Comparison of ENCODE assay signal across 9 cellular contexts in the genomic region with DNA sequence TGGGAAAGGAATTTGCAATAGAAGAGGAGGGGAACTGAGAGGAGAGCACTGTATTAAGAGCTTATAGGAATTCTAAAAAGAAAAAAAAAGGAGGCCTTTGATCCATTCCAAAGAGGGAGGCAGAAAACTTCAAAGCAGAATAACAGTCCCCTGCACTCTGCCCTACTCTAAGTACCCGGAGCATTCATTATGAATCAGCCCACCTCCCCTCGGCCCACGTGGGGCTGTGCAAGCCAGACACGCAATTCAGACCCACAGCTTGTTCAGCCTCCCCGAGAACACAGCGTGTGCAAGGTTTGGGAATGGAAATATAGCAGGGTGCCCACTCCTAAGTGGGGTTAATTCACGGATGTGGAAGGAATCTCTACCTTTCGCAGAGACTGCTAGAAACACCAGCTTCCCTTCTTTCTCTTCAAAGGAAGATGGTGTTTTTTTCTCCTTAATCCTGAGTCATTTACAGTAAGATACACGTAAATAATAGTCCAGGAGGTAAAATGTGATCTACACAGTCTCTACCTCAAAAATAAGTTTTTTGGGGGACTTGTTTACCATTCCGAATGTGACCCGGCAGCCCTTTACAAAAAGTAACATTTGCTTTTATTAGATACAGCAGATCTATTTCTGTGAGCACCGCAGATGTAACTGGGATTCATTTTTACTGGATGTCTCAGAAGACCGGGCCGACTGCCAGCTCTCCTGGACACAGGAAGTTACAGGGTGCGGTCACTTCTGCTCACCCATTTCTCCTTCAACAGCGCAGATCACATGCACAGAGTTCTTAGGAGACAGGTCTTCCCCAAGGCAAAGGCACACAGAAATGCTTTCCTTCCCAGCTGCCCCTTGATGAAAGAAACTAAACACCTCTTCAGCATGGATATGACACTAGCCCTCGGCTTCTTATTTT.
DNase-seq lines count a peak whose midpoint lies in the region; ATAC-seq and FAIRE-seq lines count a peak whose summit lies in the region.
"Had no signal": no experiment of that assay in that cellular context is flagged by ENCODE, and none has a peak within 500 bp of the region (broad histone marks: within the 10 kb centered on the region; RNA-seq: fewer than 3 reads in every experiment).

No MANE protein-coding gene starts in this region.

- intact Hi-C loops in posterior vena cava (cut with DNase I): no loop called here

- in situ Hi-C loops in SK-MEL-5 (cut with HindIII; ENCODE audit: low pct_unique_long_range_greater_than_20kb, low sequenced_read_pairs): no loop called here

- no peak for ATAC-seq in GM18858 (IDR thresholded peaks at IDR 0.05; ENCODE audit: unreplicated experiment)
- no peak for ATAC-seq in GM18498 (IDR thresholded peaks at IDR 0.05; ENCODE audit: unreplicated experiment)

- DNase-seq in EL (peak; percentile 95), SK-MEL-5 (ENCODE audit: low read depth, low spot score) (peak; percentile 44), frontal cortex (ENCODE audit: low spot score in 2 of 2) (peak; percentile 2 to 27), posterior vena cava (ENCODE audit: low spot score) (peak; percentile 93), NCI-H2081 (lab: John Stamatoyannopoulos, UW) (no peak)
- no peak for DNase-seq in stimulated activated naive CD4-positive, alpha-beta T cell (lab: John Stamatoyannopoulos, UW)
- DNase-seq: activated B cell treated with CpG ODN at 0.5 μM for 24 hours had no signal

- no peak for FAIRE-seq in frontal cortex (lab: Jason Lieb, UNC)

Comparison
In these comparisons a context has a peak if more than half of its experiments do, and no peak if none do; other contexts are left out.
1. DNase-seq: peak in EL (single experiment), SK-MEL-5 (single experiment), frontal cortex (2 of 2) and posterior vena cava (single experiment); none in stimulated activated naive CD4-positive, alpha-beta T cell (0 of 6) and NCI-H2081 (0 of 2).